In genomic region chr9:128275198-128276007, GRCh38 we compare ENCODE assay signal across 7 cellular contexts. TPM values are rescaled to one million over a fixed set of nuclear protein-coding genes. Genes with fewer than 3 reads are reported as not detected.
DNase-seq lines count a peak whose midpoint lies in the region; ATAC-seq and TF ChIP-seq lines count a peak whose summit lies in the region.

Gene GOLGA2 (minus strand): TSS chr9:128276007. CDS start chr9:128275976, 31 bp downstream.

- DNase-seq in GM10248 (ENCODE audit: extremely low spot score): peak; percentile 84
- no peak for DNase-seq in activated T-helper 1 cell treated with anti-CD3 and anti-CD28 coated beads, Interleukin-12 subunit alpha, Interleukin-12 subunit beta, Interleukin-2, Interleukin-4 antibody, amounts not matched to agents 30 ng/mL and 10 ng/mL and 1 ng/mL, durations not matched to agents 14 hours and 24 hours and 36 hours (ENCODE audit: low spot score)
- DNase-seq in glomerular endothelial cell (ENCODE audit: extremely low read depth, low read depth, low spot score): no peak
- no peak for DNase-seq in omental fat pad (ENCODE audit: low spot score)
- no peak for DNase-seq in HPDE6-E6E7 (ENCODE audit: extremely low spot score)

- CTCF ChIA-PET in GM10248 (lab: Yijun Ruan, JAX): interaction anchor here (1.2 to 3.2 kb wide), 3 partner anchors 13 to 21 kb away, joined by 3 to 12 read pairs (median 7); no protein-coding TSS in a partner anchor

- TF ChIP-seq CTCF in GM10248 (IDR thresholded peaks at IDR 0.05; ENCODE audit: control extremely low read depth, extremely low read depth, low read depth, missing control alignments): no peak
- TF ChIP-seq CTCF in omental fat pad (IDR thresholded peaks at IDR 0.05): no peak

- peaks cover 16% of the 10 kb centered on the region for H3K36me3 Mint-ChIP-seq in activated T-helper 1 cell treated with anti-CD3 and anti-CD28 coated beads, Interleukin-12 subunit alpha, Interleukin-12 subunit beta, Interleukin-2, Interleukin-4 antibody, amounts not matched to agents 30 ng/mL and 10 ng/mL and 1 ng/mL, durations not matched to agents 14 hours and 24 hours and 36 hours (ENCODE audit: low read depth)

- intact Hi-C loops in activated T-helper 1 cell treated with anti-CD3 and anti-CD28 coated beads, Interleukin-12 subunit alpha, Interleukin-12 subunit beta, Interleukin-2, Interleukin-4 antibody, amounts not matched to agents 30 ng/mL and 10 ng/mL and 1 ng/mL, durations not matched to agents 14 hours and 24 hours and 36 hours (cut with micrococcal nuclease): loop anchor here (1.0 to 5.0 kb wide), 10 partner anchors 25 to 277 kb away; partner anchors contain the start of genes BBLN, COQ4, DNM1 and GLE1

- H3K4me1 Mint-ChIP-seq in activated T-helper 1 cell treated with anti-CD3 and anti-CD28 coated beads, Interleukin-12 subunit alpha, Interleukin-12 subunit beta, Interleukin-2, Interleukin-4 antibody, amounts not matched to agents 30 ng/mL and 10 ng/mL and 1 ng/mL, durations not matched to agents 14 hours and 24 hours and 36 hours (ENCODE audit: low read depth): peaks cover 54% of the 10 kb centered on the region

- POLR2A ChIA-PET in GM10248 (lab: Yijun Ruan, JAX): interaction anchor here (0.6 to 1.1 kb wide), 5 partner anchors 21 to 362 kb away, joined by 3 to 6 read pairs (median 3); no protein-coding TSS in a partner anchor

- H3K27me3 Mint-ChIP-seq in activated T-helper 1 cell treated with anti-CD3 and anti-CD28 coated beads, Interleukin-12 subunit alpha, Interleukin-12 subunit beta, Interleukin-2, Interleukin-4 antibody, amounts not matched to agents 30 ng/mL and 10 ng/mL and 1 ng/mL, durations not matched to agents 14 hours and 24 hours and 36 hours (ENCODE audit: insufficient read depth): no peaks in the 10 kb centered on the region

- no peaks in the 10 kb centered on the region for H3K9me3 Mint-ChIP-seq in activated T-helper 1 cell treated with anti-CD3 and anti-CD28 coated beads, Interleukin-12 subunit alpha, Interleukin-12 subunit beta, Interleukin-2, Interleukin-4 antibody, amounts not matched to agents 30 ng/mL and 10 ng/mL and 1 ng/mL, durations not matched to agents 14 hours and 24 hours and 36 hours

- peak within 1 kb of the TSS; percentile 91 for H3K27ac Mint-ChIP-seq in activated T-helper 1 cell treated with anti-CD3 and anti-CD28 coated beads, Interleukin-12 subunit alpha, Interleukin-12 subunit beta, Interleukin-2, Interleukin-4 antibody, amounts not matched to agents 30 ng/mL and 10 ng/mL and 1 ng/mL, durations not matched to agents 14 hours and 24 hours and 36 hours

- peak; percentile 35 for ATAC-seq in GM21367 (IDR thresholded peaks at IDR 0.05; ENCODE audit: unreplicated experiment)
- ATAC-seq in HG03575 (IDR thresholded peaks at IDR 0.05; ENCODE audit: extremely low read depth, insufficient number of reproducible peaks, low FRiP score, unreplicated experiment): peak; percentile 11
- ATAC-seq in omental fat pad (ENCODE audit: low FRiP score): peak; percentile 72

- H3K4me3 Mint-ChIP-seq in activated T-helper 1 cell treated with anti-CD3 and anti-CD28 coated beads, Interleukin-12 subunit alpha, Interleukin-12 subunit beta, Interleukin-2, Interleukin-4 antibody, amounts not matched to agents 30 ng/mL and 10 ng/mL and 1 ng/mL, durations not matched to agents 14 hours and 24 hours and 36 hours: peak within 1 kb of the TSS; percentile 98

RNA-seq across cellular contexts. Expression of gene GOLGA2, which starts in this region (rescaled TPM):
- 52.3 and 53.0 TPM in 2 replicates for total RNA-seq in activated T-helper 1 cell treated with anti-CD3 and anti-CD28 coated beads, Interleukin-12 subunit alpha, Interleukin-12 subunit beta, Interleukin-2, Interleukin-4 antibody, amounts not matched to agents 30 ng/mL and 10 ng/mL and 1 ng/mL, durations not matched to agents 14 hours and 24 hours and 36 hours
- total RNA-seq in glomerular endothelial cell: 62.4 and 138 TPM in 2 replicates
- total RNA-seq in omental fat pad: 10 to 100 TPM; 63.0 to 99.8 (median 75.9) TPM

Comparison
In these comparisons a context has a peak if more than half of its experiments do, and no peak if none do; other contexts are left out.
1. ATAC-seq: peak in every context shown above with its lines; median percentile 72 in omental fat pad; 35 in GM21367; 11 in HG03575.